9 cellular contexts compared by ENCODE assay signal in the genomic region with DNA sequence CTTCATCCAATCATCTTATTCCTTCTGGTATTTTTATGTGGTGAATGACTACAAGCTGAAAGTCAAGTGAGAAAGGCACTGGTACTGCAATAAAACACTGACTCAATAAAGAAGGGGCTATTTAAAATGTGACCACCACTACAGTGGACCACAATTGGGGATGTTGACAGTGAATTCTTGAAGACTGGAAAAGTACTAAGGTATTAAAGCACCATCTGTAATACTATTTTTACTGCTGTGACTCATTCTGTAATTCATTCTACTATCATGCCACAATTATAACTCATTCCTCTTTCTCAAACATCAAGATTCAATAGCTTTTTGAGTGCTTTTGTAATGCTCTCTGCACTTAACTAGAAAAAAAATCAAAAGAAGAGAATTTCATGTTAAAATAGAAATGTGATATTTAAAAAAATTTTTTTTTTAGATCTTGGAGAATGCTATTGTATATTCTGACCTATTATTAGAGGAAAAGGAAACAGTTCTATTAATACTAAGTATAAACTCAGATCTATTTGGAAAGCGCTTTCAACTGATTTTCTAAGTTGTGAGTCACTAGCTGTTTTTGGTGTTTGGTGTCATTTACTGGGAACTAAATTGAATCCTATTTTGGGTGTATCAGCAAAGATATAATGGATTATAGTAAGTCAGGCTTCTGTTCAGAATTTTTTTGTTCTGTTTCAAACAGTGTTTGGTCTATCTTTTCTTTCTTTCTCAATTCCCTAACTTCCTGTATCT.
DNase-seq lines count a peak whose midpoint lies in the region; ATAC-seq and TF ChIP-seq lines count a peak whose summit lies in the region.
"Had no signal": no experiment of that assay in that cellular context is flagged by ENCODE, and none has a peak within 500 bp of the region (broad histone marks: within the 10 kb centered on the region; RNA-seq: fewer than 3 reads in every experiment).

No MANE protein-coding gene starts in this region.

- no peak overlapping the region for H3K4me3 Mint-ChIP-seq in activated T-cell treated with anti-CD3 and anti-CD28 coated beads, Interleukin-2, amount 50 U/mL, for 4 hours
- H3K4me3 Mint-ChIP-seq in activated T-cell treated with anti-CD3 and anti-CD28 coated beads, Interleukin-2, amount 50 U/mL, for 72 hours: no peak overlapping the region

- no peaks in the 10 kb centered on the region for H3K36me3 Mint-ChIP-seq in activated T-cell treated with anti-CD3 and anti-CD28 coated beads, Interleukin-2, amount 50 U/mL, for 4 hours (ENCODE audit: insufficient read depth)
- no peaks in the 10 kb centered on the region for H3K36me3 Mint-ChIP-seq in activated T-cell treated with anti-CD3 and anti-CD28 coated beads, Interleukin-2, amount 50 U/mL, for 72 hours (ENCODE audit: insufficient read depth in 2 of 2)

- no peak overlapping the region for H3K27ac Mint-ChIP-seq in activated T-cell treated with anti-CD3 and anti-CD28 coated beads, Interleukin-2, amount 50 U/mL, for 72 hours

- H3K27me3 ChIP-seq in liver (ENCODE audit: control insufficient read depth in 4 of 4, insufficient read depth in 4 of 4, low read length in 3 of 4) (no peaks in the 10 kb centered on the region), upper lobe of right lung (no peaks in the 10 kb centered on the region)

- H3K27me3 Mint-ChIP-seq in activated T-cell treated with anti-CD3 and anti-CD28 coated beads, Interleukin-2, amount 50 U/mL, for 4 hours (ENCODE audit: low read depth): no peaks in the 10 kb centered on the region
- no peaks in the 10 kb centered on the region for H3K27me3 Mint-ChIP-seq in activated T-cell treated with anti-CD3 and anti-CD28 coated beads, Interleukin-2, amount 50 U/mL, for 72 hours (ENCODE audit: low read depth)

- H3K9me3 ChIP-seq in liver (ENCODE audit: control insufficient read depth in 4 of 4, low read length in 3 of 4) (no peaks in the 10 kb centered on the region), upper lobe of right lung (no peaks in the 10 kb centered on the region)

- in situ Hi-C loops in astrocyte of the spinal cord (cut with HindIII; ENCODE audit: low sequenced_read_pairs): no loop called here

- H3K27ac ChIP-seq in liver (ENCODE audit: low read depth in 1 of 2, low read length in 2 of 2) (peak overlapping the region; percentile 49 to 60), upper lobe of right lung (peak overlapping the region; percentile 67)

- H3K36me3 ChIP-seq in liver (ENCODE audit: control insufficient read depth in 4 of 4, insufficient read depth in 3 of 4, low read depth in 1 of 4, low read length in 3 of 4) (no peaks in the 10 kb centered on the region), upper lobe of right lung (no peaks in the 10 kb centered on the region)

- H3K4me1 ChIP-seq in liver (ENCODE audit: control insufficient read depth in 4 of 4, insufficient read depth in 4 of 4, low read length in 3 of 4) (peaks cover 2 to 20% (median 14%) of the 10 kb centered on the region in 4 donors), upper lobe of right lung (peaks cover 63% of the 10 kb centered on the region)

- DNase-seq in activated T-cell treated with anti-CD3 and anti-CD28 coated beads, Interleukin-2, amount 50 U/mL, for 4 hours: no peak
- no peak for DNase-seq in activated T-cell treated with anti-CD3 and anti-CD28 coated beads, Interleukin-2, amount 50 U/mL, for 72 hours
- DNase-seq in astrocyte of the spinal cord (ENCODE audit: low read depth, low spot score) (peak; percentile 92), upper lobe of right lung (no peak), 8988T (no peak)
- DNase-seq in effector CD8-positive, alpha-beta T cell (lab: John Stamatoyannopoulos, UW): no peak
- DNase-seq: NCI-H1436 treated with DMSO at 0.1 percent for 48 hours had no signal

- TF ChIP-seq CTCF in astrocyte of the spinal cord (IDR thresholded peaks at IDR 0.05; ENCODE audit: low read depth, low read length) (no peak), liver (IDR thresholded peaks at IDR 0.05; ENCODE audit: low read depth, low read length, missing input control) (no peak), upper lobe of right lung (IDR thresholded peaks at IDR 0.05) (no peak)

- peak; percentile 10 to 40 for ATAC-seq in activated T-cell treated with anti-CD3 and anti-CD28 coated beads, Interleukin-2, amount 50 U/mL, for 4 hours
- no peak for ATAC-seq in activated T-cell treated with anti-CD3 and anti-CD28 coated beads, Interleukin-2, amount 50 U/mL, for 72 hours (replicated peaks in 1 of 2)
- ATAC-seq in upper lobe of right lung (no peak), HG03196 (IDR thresholded peaks at IDR 0.05; ENCODE audit: unreplicated experiment) (no peak)

- H3K9ac ChIP-seq in liver (ENCODE audit: low read depth in 1 of 2, low read length in 2 of 2): peak overlapping the region in 1 of 2 donors; percentile 12

- peaks cover 23% of the 10 kb centered on the region for H3K4me1 Mint-ChIP-seq in activated T-cell treated with anti-CD3 and anti-CD28 coated beads, Interleukin-2, amount 50 U/mL, for 4 hours (ENCODE audit: low read depth)
- H3K4me1 Mint-ChIP-seq in activated T-cell treated with anti-CD3 and anti-CD28 coated beads, Interleukin-2, amount 50 U/mL, for 72 hours (ENCODE audit: low read depth): peaks cover 53% of the 10 kb centered on the region

- 82% methylated on average over 1 of the region's 1 CpG for WGBS in liver

- no peaks in the 10 kb centered on the region for H3K9me3 Mint-ChIP-seq in activated T-cell treated with anti-CD3 and anti-CD28 coated beads, Interleukin-2, amount 50 U/mL, for 4 hours
- H3K9me3 Mint-ChIP-seq in activated T-cell treated with anti-CD3 and anti-CD28 coated beads, Interleukin-2, amount 50 U/mL, for 72 hours: no peaks in the 10 kb centered on the region

- intact Hi-C loops in upper lobe of right lung (cut with DNase I): no loop called here

- H3K4me3 ChIP-seq in astrocyte of the spinal cord (ENCODE audit: low read depth, low read length): no peak overlapping the region
- no peak overlapping the region for H3K4me3 ChIP-seq in liver (ENCODE audit: low read depth in 1 of 3, low read length in 3 of 3)
- no peak overlapping the region for H3K4me3 ChIP-seq in upper lobe of right lung

- TF ChIP-seq RAD21 in liver (IDR thresholded peaks at IDR 0.05): no peak

TF ChIP-seq in liver, 16 proteins besides CTCF, POLR2A, EP300 and RAD21:
- TF ChIP-seq SP1 (IDR thresholded peaks at IDR 0.05) (no peak), JUND (IDR thresholded peaks at IDR 0.05) (peak in 1 of 2 donors; percentile 28)

Comparison
In these comparisons a context has a peak if more than half of its experiments do, and no peak if none do; other contexts are left out.
1. ATAC-seq: peak in activated T-cell treated with anti-CD3 and anti-CD28 coated beads, Interleukin-2, amount 50 U/mL, for 4 hours (2 of 2); none in activated T-cell treated with anti-CD3 and anti-CD28 coated beads, Interleukin-2, amount 50 U/mL, for 72 hours (0 of 2), upper lobe of right lung (single experiment) and HG03196 (single experiment).